In genomic region chr11:47553417-47553746, GRCh38 we compare ENCODE assay signal across 7 cellular contexts. TPM values are rescaled to one million over a fixed set of nuclear protein-coding genes. Genes with fewer than 3 reads are reported as not detected.
A peak's percentile ranks its signal among the peaks of the same experiment; 100 is the strongest.
DNase-seq lines count a peak whose midpoint lies in the region; ATAC-seq lines count a peak whose summit lies in the region.

No MANE protein-coding gene starts in this region.

- H3K27me3 ChIP-seq in SJSA1 (replicated peaks) (no peaks in the 10 kb centered on the region), trophoblast cell (ENCODE audit: insufficient read depth, low read length) (no peaks in the 10 kb centered on the region)

- H3K79me2 ChIP-seq in trophoblast cell (ENCODE audit: control insufficient read depth, insufficient read depth, low read length, poor library complexity), result peaks cover 19% of the 10 kb centered on the region

- no peaks in the 10 kb centered on the region for H3K9me3 ChIP-seq in SJSA1 (replicated peaks)
- H3K9me3 ChIP-seq in trophoblast cell (ENCODE audit: insufficient read depth, low read depth, low read length), result no peaks in the 10 kb centered on the region

- peak overlapping the region; percentile 85 for H4K12ac ChIP-seq in trophoblast cell (ENCODE audit: low read depth, low read length)

- H3K14ac ChIP-seq in trophoblast cell (ENCODE audit: low read length), result peak overlapping the region; percentile 55

- H3K4me3 ChIP-seq in SJSA1, result peak overlapping the region; percentile 68
- H3K4me3 ChIP-seq in trophoblast cell (ENCODE audit: low read depth, low read length), result peak overlapping the region; percentile 50

- no peak overlapping the region for H3K27ac ChIP-seq in SJSA1
- H3K27ac ChIP-seq in trophoblast cell (ENCODE audit: low read depth, low read length), result peak overlapping the region; percentile 37

- no peak overlapping the region for H2BK12ac ChIP-seq in trophoblast cell (ENCODE audit: low read length)

- H3K18ac ChIP-seq in trophoblast cell (ENCODE audit: low read length), result peak overlapping the region; percentile 86

- no peak overlapping the region for H3K23ac ChIP-seq in trophoblast cell (ENCODE audit: low read length)

- peaks cover 11% of the 10 kb centered on the region for H3K79me1 ChIP-seq in trophoblast cell (ENCODE audit: low read length)

- ATAC-seq in GM19023 (IDR thresholded peaks at IDR 0.05; ENCODE audit: unreplicated experiment) (peak; percentile 19), HG02852 (IDR thresholded peaks at IDR 0.05; ENCODE audit: unreplicated experiment) (peak; percentile 17)

- DNase-seq in SJSA1 (ENCODE audit: low read depth in 1 of 2, low spot score in 2 of 2) (no peak), fibroblast of gingiva (ENCODE audit: low read depth) (peak; percentile 29), trophoblast cell (no peak), NCI-H1930 (lab: John Stamatoyannopoulos, UW) (no peak)
- no peak for DNase-seq in stimulated activated CD8-positive, alpha-beta memory T cell treated with anti-CD3 and anti-CD28 coated beads, Interleukin-4, amount 100 ng/mL, for 48 hours

- H3K4ac ChIP-seq in trophoblast cell (ENCODE audit: low read depth, low read length), result peak overlapping the region; percentile 70

- peak overlapping the region; percentile 94 for H4K8ac ChIP-seq in trophoblast cell (ENCODE audit: low read depth, low read length)

- peak overlapping the region; percentile 64 for H3K4me2 ChIP-seq in trophoblast cell (ENCODE audit: low read length)

- WGBS in trophoblast cell (ENCODE audit: extremely low coverage, insufficient coverage, insufficient read length), result no CpG with 5 or more reads among the region's 9 CpGs

- no peak overlapping the region for H2AK5ac ChIP-seq in trophoblast cell (ENCODE audit: low read length)

- peak overlapping the region; percentile 16 for H3K9ac ChIP-seq in trophoblast cell (ENCODE audit: low read length)

- H3K36me3 ChIP-seq in SJSA1, result peaks cover 37% of the 10 kb centered on the region
- peaks cover 0 to 1% of the 10 kb centered on the region in 2 experiments for H3K36me3 ChIP-seq in trophoblast cell (ENCODE audit: control insufficient read depth in 1 of 2, insufficient read depth in 2 of 2, low read length in 2 of 2)

- H2BK120ac ChIP-seq in trophoblast cell (ENCODE audit: insufficient read depth, low read length, poor library complexity), result peak overlapping the region; percentile 64

- H4K91ac ChIP-seq in trophoblast cell (ENCODE audit: low read depth, low read length), result peak overlapping the region; percentile 89

- H3K4me1 ChIP-seq in SJSA1 (replicated peaks) (peaks cover 10% of the 10 kb centered on the region), trophoblast cell (ENCODE audit: control insufficient read depth in 1 of 2, insufficient read depth in 2 of 2, low read length in 2 of 2) (peaks cover 2 to 4% of the 10 kb centered on the region in 2 experiments)

- H2AFZ ChIP-seq in trophoblast cell (ENCODE audit: insufficient read depth, low read length, poor library complexity), result peak overlapping the region; percentile 96

- H2BK5ac ChIP-seq in trophoblast cell (ENCODE audit: low read depth, low read length, poor library complexity), result peak overlapping the region; percentile 60

RNA-seq across cellular contexts. Expression of gene CELF1, which starts 0.5 kb away (rescaled TPM):
- 50.6 and 77.6 TPM in 2 replicates for total RNA-seq in SJSA1 (2014; rRNA removed; shearing (Covaris generic))
- polyA plus RNA-seq in trophoblast cell (2013), result 61.5 and 66.2 TPM in 2 replicates

RNA-seq across cellular contexts. Expression of gene PTPMT1, which starts 12.0 kb away (rescaled TPM):
- total RNA-seq in SJSA1 (2014; rRNA removed; shearing (Covaris generic)), result 134 and 165 TPM in 2 replicates
- 53.6 and 57.5 TPM in 2 replicates for polyA plus RNA-seq in trophoblast cell (2013)

RNA-seq across cellular contexts. Expression of gene KBTBD4, which starts 25.4 kb away (rescaled TPM):
- total RNA-seq in SJSA1 (2014; rRNA removed; shearing (Covaris generic)), result 22.9 and 34.9 TPM in 2 replicates
- polyA plus RNA-seq in trophoblast cell (2013), result 6.7 TPM in 2 replicates

RNA-seq across cellular contexts. Expression of gene NDUFS3, which starts 25.5 kb away (rescaled TPM):
- 101 and 123 TPM in 2 replicates for total RNA-seq in SJSA1 (2014; rRNA removed; shearing (Covaris generic))
- polyA plus RNA-seq in trophoblast cell (2013), result 82.0 and 83.5 TPM in 2 replicates

RNA-seq across cellular contexts. Expression of gene FAM180B, which starts 33.1 kb away (rescaled TPM):
- not detected in 2 replicates for total RNA-seq in SJSA1 (2014; rRNA removed; shearing (Covaris generic))
- 0.04 TPM in 1 of 2 replicates, not detected in the other for polyA plus RNA-seq in trophoblast cell (2013)
